ENCODE assay signal across 17 cellular contexts in genomic region chr2:30303094-30303493, GRCh38.
A peak's percentile ranks its signal among the peaks of the same experiment; 100 is the strongest.
DNase-seq lines count a peak whose midpoint lies in the region; ATAC-seq, FAIRE-seq and TF ChIP-seq lines count a peak whose summit lies in the region.
"Had no signal": no experiment of that assay in that cellular context is flagged by ENCODE, and none has a peak within 500 bp of the region (broad histone marks: within the 10 kb centered on the region; RNA-seq: fewer than 3 reads in every experiment).

No MANE protein-coding gene starts in this region.

- H4K20me1 ChIP-seq in GM23338 (replicated peaks; ENCODE audit: insufficient read depth) (no peaks in the 10 kb centered on the region), Loucy (ENCODE audit: insufficient read depth, low read length, poor library complexity, severe bottlenecking) (no peaks in the 10 kb centered on the region), H1 (replicated peaks in 1 of 2; ENCODE audit: control insufficient read depth in 1 of 2, insufficient read depth in 2 of 2, low read length in 2 of 2) (no peaks in the 10 kb centered on the region), smooth muscle cell (ENCODE audit: low read depth) (no peaks in the 10 kb centered on the region)

- H2BK15ac ChIP-seq in H1 (ENCODE audit: low read length): peak overlapping the region; percentile 23; the same call in 1 of the 2 replicates

- peaks cover 29% of the 10 kb centered on the region for H3K4me1 Mint-ChIP-seq in GM23338
- H3K4me1 Mint-ChIP-seq in stimulated activated effector memory CD8-positive, alpha-beta T cell treated with anti-CD3 and anti-CD28 coated beads, Interleukin-12 subunit alpha, Interleukin-12 subunit beta, amount 100 ng/mL, for 72 hours: peaks cover 12% of the 10 kb centered on the region

- 0 out of 2 replicates have a peak overlapping the region, but pooled peaks have one; percentile 44 for H2BK20ac ChIP-seq in H1 (ENCODE audit: low read length)

- POLR2A ChIA-PET in H1 (lab: Charles Lee; ENCODE audit: partially characterized antibody): no interaction called here

- peak overlapping the region; percentile 40; the same call in 1 of the 2 replicates for H2BK12ac ChIP-seq in H1 (ENCODE audit: low read depth, low read length)

- H3K36me3 Mint-ChIP-seq in GM23338 (ENCODE audit: low read depth): no peaks in the 10 kb centered on the region
- H3K36me3 Mint-ChIP-seq in stimulated activated effector memory CD8-positive, alpha-beta T cell treated with anti-CD3 and anti-CD28 coated beads, Interleukin-12 subunit alpha, Interleukin-12 subunit beta, amount 100 ng/mL, for 72 hours: no peaks in the 10 kb centered on the region

- no peak overlapping the region for H4K91ac ChIP-seq in H1 (replicated peaks; ENCODE audit: insufficient read length, low read length)

- no peak overlapping the region for H3K27ac Mint-ChIP-seq in GM23338
- H3K27ac Mint-ChIP-seq in stimulated activated effector memory CD8-positive, alpha-beta T cell treated with anti-CD3 and anti-CD28 coated beads, Interleukin-12 subunit alpha, Interleukin-12 subunit beta, amount 100 ng/mL, for 72 hours: peak overlapping the region; percentile 36
- H3K27ac Mint-ChIP-seq: H9 had no signal

- no peaks in the 10 kb centered on the region for H3K36me3 ChIP-seq in GM23338 (ENCODE audit: insufficient read depth)
- no peaks in the 10 kb centered on the region for H3K36me3 ChIP-seq in Loucy (ENCODE audit: insufficient read depth, low read length)
- H3K36me3 ChIP-seq in H1 (ENCODE audit: control insufficient read depth in 2 of 4, insufficient read depth in 4 of 4, low read length in 3 of 4): no peaks in the 10 kb centered on the region
- no peaks in the 10 kb centered on the region for H3K36me3 ChIP-seq in smooth muscle cell (ENCODE audit: low read depth)

- no peak overlapping the region for H2AK5ac ChIP-seq in H1 (ENCODE audit: low read depth, low read length)

- no peaks in the 10 kb centered on the region for H3K79me1 ChIP-seq in H1 (ENCODE audit: low read depth, low read length)

- no peak overlapping the region for H2AFZ ChIP-seq in GM23338
- H2AFZ ChIP-seq in Loucy (ENCODE audit: low read length): no peak overlapping the region
- no peak overlapping the region for H2AFZ ChIP-seq in H1 (ENCODE audit: low read length)
- H2AFZ ChIP-seq in smooth muscle cell (ENCODE audit: low read depth): no peak overlapping the region

- H3K79me2 ChIP-seq in GM23338 (replicated peaks; ENCODE audit: insufficient read depth): no peaks in the 10 kb centered on the region
- no peaks in the 10 kb centered on the region for H3K79me2 ChIP-seq in Loucy (ENCODE audit: insufficient read depth, low read length)
- no peaks in the 10 kb centered on the region for H3K79me2 ChIP-seq in H1 (ENCODE audit: control insufficient read depth in 1 of 2, insufficient read depth in 2 of 2, low read length in 2 of 2)
- H3K79me2 ChIP-seq in smooth muscle cell (ENCODE audit: low read depth): no peaks in the 10 kb centered on the region

- no peak for TF ChIP-seq CTCF in GM23338 (conservative IDR thresholded peaks at IDR 0.05; ENCODE audit: low read depth in 2 of 2)
- TF ChIP-seq CTCF in Loucy (conservative IDR thresholded peaks at IDR 0.05; ENCODE audit: low read length): no peak
- no peak for TF ChIP-seq CTCF in H1 (IDR thresholded peaks at IDR 0.05; ENCODE audit: control extremely low read depth in 1 of 3, insufficient read depth in 1 of 3, low read depth in 1 of 3, low read length in 3 of 3)
- TF ChIP-seq CTCF in smooth muscle cell (IDR thresholded peaks at IDR 0.05; ENCODE audit: borderline replicate concordance, insufficient read depth, poor library complexity, severe bottlenecking): no peak

- no peak for TF ChIP-seq RAD21 in H1 (IDR thresholded peaks at IDR 0.05 in 1 of 2, conservative IDR thresholded peaks at IDR 0.05 in 1 of 2; ENCODE audit: low read depth in 2 of 2, low read length in 2 of 2)

- no peak for TF ChIP-seq POLR2A in H1 (IDR thresholded peaks at IDR 0.05; ENCODE audit: control extremely low read depth in 1 of 2, low read depth in 2 of 2, low read length in 2 of 2)

- no peak overlapping the region for H2BK5ac ChIP-seq in H1 (ENCODE audit: low read depth, low read length)

- H3K23me2 ChIP-seq in H1 (ENCODE audit: low read depth, low read length): no peaks in the 10 kb centered on the region

- no peaks in the 10 kb centered on the region for H3K27me3 ChIP-seq in GM23338 (ENCODE audit: insufficient read depth)
- no peaks in the 10 kb centered on the region for H3K27me3 ChIP-seq in Loucy (ENCODE audit: insufficient read depth, low read length, poor library complexity, severe bottlenecking)
- H3K27me3 ChIP-seq in H1 (replicated peaks in 1 of 4; ENCODE audit: control insufficient read depth in 3 of 4, extremely low read depth in 1 of 4, insufficient read depth in 3 of 4, low read length in 3 of 4): peaks cover 0 to 7% (median 4%) of the 10 kb centered on the region in 4 experiments; a peak in 4 of 7 replicates
- H3K27me3 ChIP-seq in smooth muscle cell (ENCODE audit: low read depth): no peaks in the 10 kb centered on the region

- H2BK120ac ChIP-seq in H1 (replicated peaks; ENCODE audit: low read depth, low read length): no peak overlapping the region

- H3K9me2 ChIP-seq in GM23338 (ENCODE audit: insufficient read depth) (no peaks in the 10 kb centered on the region), Loucy (replicated peaks; ENCODE audit: low read depth, low read length) (no peaks in the 10 kb centered on the region)

- no peak overlapping the region for H3K27ac ChIP-seq in GM23338 (ENCODE audit: low read depth)
- no peak overlapping the region for H3K27ac ChIP-seq in H1 (ENCODE audit: low read depth, low read length)
- H3K27ac ChIP-seq in smooth muscle cell (ENCODE audit: low read depth): no peak overlapping the region

- CTCF ChIA-PET in H1 (lab: Charles Lee; ENCODE audit: partially characterized antibody): interaction anchor here (0.6 to 5.7 kb wide), 5 partner anchors 10 to 138 kb away, joined by 3 to 32 read pairs (median 4); no protein-coding TSS in a partner anchor

- no peak overlapping the region for H3K4me3 ChIP-seq in GM23338
- no peak overlapping the region for H3K4me3 ChIP-seq in Loucy (ENCODE audit: low read length, poor library complexity, severe bottlenecking)
- H3K4me3 ChIP-seq in H1 (ENCODE audit: extremely low read depth in 1 of 4, insufficient read depth in 2 of 4, low read depth in 3 of 4, low read length in 4 of 4): no peak overlapping the region
- no peak overlapping the region for H3K4me3 ChIP-seq in smooth muscle cell

- 94% methylated on average over 11 of the region's 11 CpGs; no CpG with 5 or more reads in 1 of the 2 experiments for WGBS in H1 (ENCODE audit: extremely low coverage in 1 of 2, insufficient coverage in 1 of 2, insufficient read length in 1 of 2, insufficient replicate concordance in 2 of 2, low coverage in 1 of 2, low lambda C conversion rate in 2 of 2, missing lambda C conversion rate in 1 of 2), 2 experiments
- 92% methylated on average over 11 of the region's 11 CpGs for WGBS in smooth muscle cell (ENCODE audit: low lambda C conversion rate)

- peak overlapping the region; percentile 85; the same call in 1 of the 2 replicates for H3K18ac ChIP-seq in H1 (ENCODE audit: extremely low read depth, low read length)

- ATAC-seq in GM23338: no peak
- ATAC-seq in stimulated activated effector memory CD8-positive, alpha-beta T cell treated with anti-CD3 and anti-CD28 coated beads, Interleukin-12 subunit alpha, Interleukin-12 subunit beta, amount 100 ng/mL, for 72 hours: no peak
- no peak for ATAC-seq in GM18870 (IDR thresholded peaks at IDR 0.05; ENCODE audit: unreplicated experiment)

- H3F3A ChIP-seq in GM23338 (replicated peaks; ENCODE audit: low read depth): no peaks in the 10 kb centered on the region
- H3F3A ChIP-seq in Loucy (ENCODE audit: low read depth): peaks cover 8% of the 10 kb centered on the region
- H3F3A ChIP-seq in smooth muscle cell (ENCODE audit: low read depth): no peaks in the 10 kb centered on the region

- no peaks in the 10 kb centered on the region for H3K9me3 Mint-ChIP-seq in GM23338
- H3K9me3 Mint-ChIP-seq in stimulated activated effector memory CD8-positive, alpha-beta T cell treated with anti-CD3 and anti-CD28 coated beads, Interleukin-12 subunit alpha, Interleukin-12 subunit beta, amount 100 ng/mL, for 72 hours: peaks cover 3% of the 10 kb centered on the region
- H3K9me3 Mint-ChIP-seq: H9 had no signal

- H3K27me3 Mint-ChIP-seq in GM23338 (ENCODE audit: insufficient read depth, low read depth, poor library complexity): peaks cover 5% of the 10 kb centered on the region

- H3K9ac ChIP-seq in Loucy (ENCODE audit: low read depth, low read length, poor library complexity, severe bottlenecking): peak overlapping the region; percentile 43
- no peak overlapping the region for H3K9ac ChIP-seq in H1 (replicated peaks in 1 of 4; ENCODE audit: extremely low read depth in 1 of 4, low read depth in 3 of 4, low read length in 3 of 4)
- H3K9ac ChIP-seq in smooth muscle cell (ENCODE audit: low read depth): no peak overlapping the region

- H4K8ac ChIP-seq in H1 (ENCODE audit: extremely low read depth, insufficient read depth, low read length): no peak overlapping the region

- DNase-seq in GM23338 (ENCODE audit: low spot score): no peak
- DNase-seq in H1 (ENCODE audit: low read depth in 1 of 2, low spot score in 2 of 2): no peak
- no peak for DNase-seq in stimulated activated effector memory CD8-positive, alpha-beta T cell treated with anti-CD3 and anti-CD28 coated beads, Interleukin-12 subunit alpha, Interleukin-12 subunit beta, amount 100 ng/mL, for 72 hours (ENCODE audit: low spot score in 2 of 2)
- DNase-seq in smooth muscle cell (lab: John Stamatoyannopoulos, UW; ENCODE audit: unreplicated experiment): no peak
- no peak for DNase-seq in T-helper 9 cell
- DNase-seq: ACHN, DND-41, H9, MV-4-11, NCI-H187 treated with DMSO at 0.1 percent for 48 hours, NCI-H2227 treated with DMSO at 0.1 percent for 48 hours, NCI-H524, NCI-H82, OCI-M1, Right ventricle myocardium superior had no signal

- no peak overlapping the region for H3K56ac ChIP-seq in H1 (replicated peaks; ENCODE audit: insufficient read length, low read depth, low read length)

- FAIRE-seq in H1 (lab: Jason Lieb, UNC): no peak

- H4K5ac ChIP-seq in H1 (ENCODE audit: insufficient read length, low read depth, low read length): no peak overlapping the region

- no peak overlapping the region for H3K23ac ChIP-seq in H1 (ENCODE audit: insufficient read length)

- H3K14ac ChIP-seq in H1 (ENCODE audit: insufficient read length): no peak overlapping the region

- H3K4me2 ChIP-seq in GM23338 (no peak overlapping the region), Loucy (ENCODE audit: low read depth, low read length, poor library complexity, severe bottlenecking) (peak overlapping the region; percentile 50), H1 (ENCODE audit: insufficient read depth in 1 of 2, low read depth in 2 of 2, low read length in 2 of 2) (no peak overlapping the region), smooth muscle cell (no peak overlapping the region)

- H3K4me1 ChIP-seq in GM23338 (ENCODE audit: insufficient read depth) (peaks cover 29% of the 10 kb centered on the region), Loucy (ENCODE audit: insufficient read depth, low read length, poor library complexity, severe bottlenecking) (peaks cover 73% of the 10 kb centered on the region), H1 (replicated peaks in 1 of 4; ENCODE audit: control insufficient read depth in 3 of 4, insufficient read depth in 4 of 4, low read length in 3 of 4) (peaks cover 8 to 29% (median 10%) of the 10 kb centered on the region in 4 experiments), smooth muscle cell (ENCODE audit: low read depth) (no peaks in the 10 kb centered on the region)

- H3K9me3 ChIP-seq in Loucy (ENCODE audit: insufficient read depth, low read depth, low read length): no peaks in the 10 kb centered on the region
- H3K9me3 ChIP-seq in H1 (ENCODE audit: insufficient read depth in 2 of 2, low read depth in 1 of 2, low read length in 1 of 2): no peaks in the 10 kb centered on the region
- no peaks in the 10 kb centered on the region for H3K9me3 ChIP-seq in smooth muscle cell (replicated peaks; ENCODE audit: low read depth)

- H3K4ac ChIP-seq in H1 (replicated peaks; ENCODE audit: insufficient read length, low read depth, low read length): no peak overlapping the region

- no peak for TF ChIP-seq EP300 in H1 (IDR thresholded peaks at IDR 0.05; ENCODE audit: borderline replicate concordance in 1 of 2, low read depth in 2 of 2, low read length in 2 of 2)

- H3K4me3 Mint-ChIP-seq in GM23338: no peak overlapping the region
- H3K4me3 Mint-ChIP-seq in stimulated activated effector memory CD8-positive, alpha-beta T cell treated with anti-CD3 and anti-CD28 coated beads, Interleukin-12 subunit alpha, Interleukin-12 subunit beta, amount 100 ng/mL, for 72 hours: no peak overlapping the region
- H3K4me3 Mint-ChIP-seq: H9 had no signal
